In the genomic region with DNA sequence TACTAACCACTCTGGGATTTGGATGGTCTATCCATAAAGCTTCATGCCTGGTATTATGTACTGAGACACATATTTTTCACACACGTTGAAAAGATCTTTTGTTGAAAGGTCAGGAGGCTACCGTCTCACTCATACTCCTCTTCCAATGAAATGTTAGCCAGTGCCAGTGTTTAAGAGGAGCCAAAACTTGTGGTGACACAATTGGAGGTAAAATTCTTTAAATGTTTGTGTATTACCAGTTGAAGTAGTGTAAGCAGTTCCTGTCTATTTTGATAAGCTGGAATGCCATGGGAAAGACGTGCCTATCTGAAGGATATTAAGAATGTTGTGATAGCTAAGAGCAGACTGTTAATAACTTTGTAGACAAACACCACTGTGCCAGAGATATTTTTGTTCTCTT, we compare ENCODE assay signal across 1 cellular context.
TF ChIP-seq lines count a peak whose summit lies in the region.

No MANE protein-coding gene starts in this region.

TF ChIP-seq in GM23338, 12 proteins besides CTCF, POLR2A, EP300 and RAD21:
- TF ChIP-seq, protein P1, sequence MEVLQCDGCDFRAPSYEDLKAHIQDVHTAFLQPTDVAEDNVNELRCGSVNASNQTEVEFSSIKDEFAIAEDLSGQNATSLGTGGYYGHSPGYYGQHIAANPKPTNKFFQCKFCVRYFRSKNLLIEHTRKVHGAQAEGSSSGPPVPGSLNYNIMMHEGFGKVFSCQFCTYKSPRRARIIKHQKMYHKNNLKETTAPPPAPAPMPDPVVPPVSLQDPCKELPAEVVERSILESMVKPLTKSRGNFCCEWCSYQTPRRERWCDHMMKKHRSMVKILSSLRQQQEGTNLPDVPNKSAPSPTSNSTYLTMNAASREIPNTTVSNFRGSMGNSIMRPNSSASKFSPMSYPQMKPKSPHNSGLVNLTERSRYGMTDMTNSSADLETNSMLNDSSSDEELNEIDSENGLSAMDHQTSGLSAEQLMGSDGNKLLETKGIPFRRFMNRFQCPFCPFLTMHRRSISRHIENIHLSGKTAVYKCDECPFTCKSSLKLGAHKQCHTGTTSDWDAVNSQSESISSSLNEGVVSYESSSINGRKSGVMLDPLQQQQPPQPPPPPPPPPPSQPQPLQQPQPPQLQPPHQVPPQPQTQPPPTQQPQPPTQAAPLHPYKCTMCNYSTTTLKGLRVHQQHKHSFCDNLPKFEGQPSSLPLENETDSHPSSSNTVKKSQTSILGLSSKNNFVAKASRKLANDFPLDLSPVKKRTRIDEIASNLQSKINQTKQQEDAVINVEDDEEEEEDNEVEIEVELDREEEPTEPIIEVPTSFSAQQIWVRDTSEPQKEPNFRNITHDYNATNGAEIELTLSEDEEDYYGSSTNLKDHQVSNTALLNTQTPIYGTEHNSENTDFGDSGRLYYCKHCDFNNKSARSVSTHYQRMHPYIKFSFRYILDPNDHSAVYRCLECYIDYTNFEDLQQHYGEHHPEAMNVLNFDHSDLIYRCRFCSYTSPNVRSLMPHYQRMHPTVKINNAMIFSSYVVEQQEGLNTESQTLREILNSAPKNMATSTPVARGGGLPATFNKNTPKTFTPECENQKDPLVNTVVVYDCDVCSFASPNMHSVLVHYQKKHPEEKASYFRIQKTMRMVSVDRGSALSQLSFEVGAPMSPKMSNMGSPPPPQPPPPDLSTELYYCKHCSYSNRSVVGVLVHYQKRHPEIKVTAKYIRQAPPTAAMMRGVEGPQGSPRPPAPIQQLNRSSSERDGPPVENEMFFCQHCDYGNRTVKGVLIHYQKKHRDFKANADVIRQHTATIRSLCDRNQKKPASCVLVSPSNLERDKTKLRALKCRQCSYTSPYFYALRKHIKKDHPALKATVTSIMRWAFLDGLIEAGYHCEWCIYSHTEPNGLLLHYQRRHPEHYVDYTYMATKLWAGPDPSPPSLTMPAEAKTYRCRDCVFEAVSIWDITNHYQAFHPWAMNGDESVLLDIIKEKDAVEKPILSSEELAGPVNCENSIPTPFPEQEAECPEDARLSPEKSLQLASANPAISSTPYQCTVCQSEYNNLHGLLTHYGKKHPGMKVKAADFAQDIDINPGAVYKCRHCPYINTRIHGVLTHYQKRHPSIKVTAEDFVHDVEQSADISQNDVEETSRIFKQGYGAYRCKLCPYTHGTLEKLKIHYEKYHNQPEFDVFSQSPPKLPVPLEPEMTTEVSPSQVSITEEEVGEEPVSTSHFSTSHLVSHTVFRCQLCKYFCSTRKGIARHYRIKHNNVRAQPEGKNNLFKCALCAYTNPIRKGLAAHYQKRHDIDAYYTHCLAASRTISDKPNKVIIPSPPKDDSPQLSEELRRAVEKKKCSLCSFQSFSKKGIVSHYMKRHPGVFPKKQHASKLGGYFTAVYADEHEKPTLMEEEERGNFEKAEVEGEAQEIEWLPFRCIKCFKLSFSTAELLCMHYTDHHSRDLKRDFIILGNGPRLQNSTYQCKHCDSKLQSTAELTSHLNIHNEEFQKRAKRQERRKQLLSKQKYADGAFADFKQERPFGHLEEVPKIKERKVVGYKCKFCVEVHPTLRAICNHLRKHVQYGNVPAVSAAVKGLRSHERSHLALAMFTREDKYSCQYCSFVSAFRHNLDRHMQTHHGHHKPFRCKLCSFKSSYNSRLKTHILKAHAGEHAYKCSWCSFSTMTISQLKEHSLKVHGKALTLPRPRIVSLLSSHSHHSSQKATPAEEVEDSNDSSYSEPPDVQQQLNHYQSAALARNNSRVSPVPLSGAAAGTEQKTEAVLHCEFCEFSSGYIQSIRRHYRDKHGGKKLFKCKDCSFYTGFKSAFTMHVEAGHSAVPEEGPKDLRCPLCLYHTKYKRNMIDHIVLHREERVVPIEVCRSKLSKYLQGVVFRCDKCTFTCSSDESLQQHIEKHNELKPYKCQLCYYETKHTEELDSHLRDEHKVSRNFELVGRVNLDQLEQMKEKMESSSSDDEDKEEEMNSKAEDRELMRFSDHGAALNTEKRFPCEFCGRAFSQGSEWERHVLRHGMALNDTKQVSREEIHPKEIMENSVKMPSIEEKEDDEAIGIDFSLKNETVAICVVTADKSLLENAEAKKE (CRISPR knock-in tag; IDR thresholded peaks at IDR 0.05), result no peak
- no peak for TF ChIP-seq EZH2phosphoT487 (IDR thresholded peaks at IDR 0.05; ENCODE audit: unreplicated experiment)
- TF ChIP-seq, protein P2, sequence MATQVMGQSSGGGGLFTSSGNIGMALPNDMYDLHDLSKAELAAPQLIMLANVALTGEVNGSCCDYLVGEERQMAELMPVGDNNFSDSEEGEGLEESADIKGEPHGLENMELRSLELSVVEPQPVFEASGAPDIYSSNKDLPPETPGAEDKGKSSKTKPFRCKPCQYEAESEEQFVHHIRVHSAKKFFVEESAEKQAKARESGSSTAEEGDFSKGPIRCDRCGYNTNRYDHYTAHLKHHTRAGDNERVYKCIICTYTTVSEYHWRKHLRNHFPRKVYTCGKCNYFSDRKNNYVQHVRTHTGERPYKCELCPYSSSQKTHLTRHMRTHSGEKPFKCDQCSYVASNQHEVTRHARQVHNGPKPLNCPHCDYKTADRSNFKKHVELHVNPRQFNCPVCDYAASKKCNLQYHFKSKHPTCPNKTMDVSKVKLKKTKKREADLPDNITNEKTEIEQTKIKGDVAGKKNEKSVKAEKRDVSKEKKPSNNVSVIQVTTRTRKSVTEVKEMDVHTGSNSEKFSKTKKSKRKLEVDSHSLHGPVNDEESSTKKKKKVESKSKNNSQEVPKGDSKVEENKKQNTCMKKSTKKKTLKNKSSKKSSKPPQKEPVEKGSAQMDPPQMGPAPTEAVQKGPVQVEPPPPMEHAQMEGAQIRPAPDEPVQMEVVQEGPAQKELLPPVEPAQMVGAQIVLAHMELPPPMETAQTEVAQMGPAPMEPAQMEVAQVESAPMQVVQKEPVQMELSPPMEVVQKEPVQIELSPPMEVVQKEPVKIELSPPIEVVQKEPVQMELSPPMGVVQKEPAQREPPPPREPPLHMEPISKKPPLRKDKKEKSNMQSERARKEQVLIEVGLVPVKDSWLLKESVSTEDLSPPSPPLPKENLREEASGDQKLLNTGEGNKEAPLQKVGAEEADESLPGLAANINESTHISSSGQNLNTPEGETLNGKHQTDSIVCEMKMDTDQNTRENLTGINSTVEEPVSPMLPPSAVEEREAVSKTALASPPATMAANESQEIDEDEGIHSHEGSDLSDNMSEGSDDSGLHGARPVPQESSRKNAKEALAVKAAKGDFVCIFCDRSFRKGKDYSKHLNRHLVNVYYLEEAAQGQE (IDR thresholded peaks at IDR 0.05; ENCODE audit: unreplicated experiment), result no peak
- no peak for TF ChIP-seq CREB1 (CRISPR knock-in tag; IDR thresholded peaks at IDR 0.05; ENCODE audit: low read depth)
- TF ChIP-seq NANOG (IDR thresholded peaks at IDR 0.05; ENCODE audit: borderline replicate concordance), result no peak
- no peak for TF ChIP-seq POLR2AphosphoS5 (IDR thresholded peaks at IDR 0.05; ENCODE audit: low read depth)
- no peak for TF ChIP-seq ZNF331 (CRISPR knock-in tag; IDR thresholded peaks at IDR 0.05; ENCODE audit: low read depth)
- no peak for TF ChIP-seq STAT1 (IDR thresholded peaks at IDR 0.05; ENCODE audit: unreplicated experiment)
- TF ChIP-seq EZH2 (IDR thresholded peaks at IDR 0.05; ENCODE audit: low read depth, unreplicated experiment), result no peak
- TF ChIP-seq, protein P3, sequence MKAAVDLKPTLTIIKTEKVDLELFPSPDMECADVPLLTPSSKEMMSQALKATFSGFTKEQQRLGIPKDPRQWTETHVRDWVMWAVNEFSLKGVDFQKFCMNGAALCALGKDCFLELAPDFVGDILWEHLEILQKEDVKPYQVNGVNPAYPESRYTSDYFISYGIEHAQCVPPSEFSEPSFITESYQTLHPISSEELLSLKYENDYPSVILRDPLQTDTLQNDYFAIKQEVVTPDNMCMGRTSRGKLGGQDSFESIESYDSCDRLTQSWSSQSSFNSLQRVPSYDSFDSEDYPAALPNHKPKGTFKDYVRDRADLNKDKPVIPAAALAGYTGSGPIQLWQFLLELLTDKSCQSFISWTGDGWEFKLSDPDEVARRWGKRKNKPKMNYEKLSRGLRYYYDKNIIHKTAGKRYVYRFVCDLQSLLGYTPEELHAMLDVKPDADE (IDR thresholded peaks at IDR 0.05), result no peak
- no peak for TF ChIP-seq ZNF114 (CRISPR knock-in tag; IDR thresholded peaks at IDR 0.05)
- TF ChIP-seq JUNB (IDR thresholded peaks at IDR 0.05; ENCODE audit: unreplicated experiment), result no peak
TF ChIP-seq in GM23338: peak in this region for 0.
